ENCODE assay signal across 11 cellular contexts in genomic region chr16:4391635-4392381, GRCh38. TPM values are rescaled to one million over a fixed set of nuclear protein-coding genes. Genes with fewer than 3 reads are reported as not detected.
DNase-seq lines count a peak whose midpoint lies in the region; ATAC-seq and TF ChIP-seq lines count a peak whose summit lies in the region.
"Had no signal": no experiment of that assay in that cellular context is flagged by ENCODE, and none has a peak within 500 bp of the region (broad histone marks: within the 10 kb centered on the region; RNA-seq: fewer than 3 reads in every experiment).

No MANE protein-coding gene starts in this region.

- no peak for TF ChIP-seq CTCF in BE2C (IDR thresholded peaks at IDR 0.05; ENCODE audit: low read depth, low read length)
- no peak for TF ChIP-seq CTCF in HEK293 (tag by site-specific recombination; IDR thresholded peaks at IDR 0.05)
- no peak for TF ChIP-seq CTCF in neural crest cell (conservative IDR thresholded peaks at IDR 0.05)

- no peak for ATAC-seq in central memory CD8-positive, alpha-beta T cell (replicated peaks; ENCODE audit: extremely low read depth, poor library complexity, severe bottlenecking)
- ATAC-seq in HG03571 (IDR thresholded peaks at IDR 0.05; ENCODE audit: unreplicated experiment): no peak
- ATAC-seq in GM19452 (IDR thresholded peaks at IDR 0.05; ENCODE audit: unreplicated experiment): no peak

- H3K4me3 ChIP-seq in BE2C (ENCODE audit: low read depth, low read length) (peak overlapping the region; percentile 11; the same call in 1 of the 2 replicates), HEK293 (ENCODE audit: low read depth, low read length) (no peak overlapping the region), MG63 (no peak overlapping the region)

- H3K27ac ChIP-seq in HEK293 (ENCODE audit: extremely low read depth, low read depth, low read length): no peak overlapping the region
- H3K27ac ChIP-seq: foreskin keratinocyte had no signal

- H3K36me3 ChIP-seq in BE2C (peaks cover 3% of the 10 kb centered on the region; the same call in 1 of the 2 replicates), HEK293 (ENCODE audit: control insufficient read depth in 2 of 2, insufficient read depth in 1 of 2, low read length in 2 of 2) (peaks cover 0 to 56% of the 10 kb centered on the region in 2 experiments; a peak in 2 of 3 replicates), MG63 (peaks cover 18% of the 10 kb centered on the region)

- peaks cover 84% of the 10 kb centered on the region for H3K36me3 Mint-ChIP-seq in central memory CD8-positive, alpha-beta T cell (ENCODE audit: insufficient read depth)
- no peaks in the 10 kb centered on the region for H3K36me3 Mint-ChIP-seq in neural crest cell (ENCODE audit: low read depth)

- H3K9me3 Mint-ChIP-seq in central memory CD8-positive, alpha-beta T cell: no peaks in the 10 kb centered on the region
- H3K9me3 Mint-ChIP-seq in neural crest cell: no peaks in the 10 kb centered on the region

- no peaks in the 10 kb centered on the region for H3K27me3 ChIP-seq in BE2C
- no peaks in the 10 kb centered on the region for H3K27me3 ChIP-seq in MG63
- H3K27me3 ChIP-seq: foreskin keratinocyte had no signal

- POLR2A ChIA-PET in HEK293 (lab: Yijun Ruan, JAX): no interaction called here

- peak; percentile 57 for DNase-seq in BE2C
- DNase-seq in central memory CD8-positive, alpha-beta T cell (ENCODE audit: low spot score in 2 of 2): no peak
- DNase-seq in neural crest cell (ENCODE audit: low read depth, low spot score): no peak
- no peak for DNase-seq in MG63
- DNase-seq in NCI-H2107 (lab: John Stamatoyannopoulos, UW): no peak
- DNase-seq: activated T-cell treated with anti-CD3 and anti-CD28 coated beads, Interleukin-2, amount 50 U/mL, for 1 hour; stimulated activated CD4-positive, alpha-beta T cell treated with anti-CD3 and anti-CD28 coated beads, Interleukin-12 subunit alpha, Interleukin-12 subunit beta, amount 100 ng/mL, for 4 hours had no signal

- peaks cover 15% of the 10 kb centered on the region for H3K4me1 Mint-ChIP-seq in central memory CD8-positive, alpha-beta T cell
- peaks cover 20% of the 10 kb centered on the region for H3K4me1 Mint-ChIP-seq in neural crest cell

- H3K27me3 Mint-ChIP-seq in central memory CD8-positive, alpha-beta T cell: no peaks in the 10 kb centered on the region
- no peaks in the 10 kb centered on the region for H3K27me3 Mint-ChIP-seq in neural crest cell (ENCODE audit: low read depth)

- peak overlapping the region; percentile 62 for H3K27ac Mint-ChIP-seq in central memory CD8-positive, alpha-beta T cell (ENCODE audit: low read depth)
- no peak overlapping the region for H3K27ac Mint-ChIP-seq in neural crest cell (ENCODE audit: unreplicated experiment)

- H3K9me3 ChIP-seq in BE2C (no peaks in the 10 kb centered on the region), HEK293 (ENCODE audit: control insufficient read depth, insufficient read depth, low read depth, low read length) (no peaks in the 10 kb centered on the region), MG63 (no peaks in the 10 kb centered on the region)

- CTCF ChIA-PET in HEK293 (lab: Yijun Ruan, JAX): interaction anchor here (1.2 to 6.9 kb wide), 3 partner anchors 12 to 103 kb away, joined by 3 to 91 read pairs (median 4); no protein-coding TSS in a partner anchor

- peak overlapping the region; percentile 2 for H3K4me3 Mint-ChIP-seq in central memory CD8-positive, alpha-beta T cell
- H3K4me3 Mint-ChIP-seq in neural crest cell: peak overlapping the region; percentile 31

- H3K4me1 ChIP-seq in BE2C (peaks cover 37% of the 10 kb centered on the region), HEK293 (ENCODE audit: control insufficient read depth, insufficient read depth, low read length) (no peaks in the 10 kb centered on the region)

TF ChIP-seq in HEK293, 187 proteins besides CTCF, POLR2A, EP300 and RAD21 (continues in another document):
- TF ChIP-seq ZNF548 (tag by site-specific recombination; IDR thresholded peaks at IDR 0.05): no peak
- TF ChIP-seq OSR2 (tag by site-specific recombination; IDR thresholded peaks at IDR 0.05): no peak
- no peak for TF ChIP-seq ZNF280D (tag by site-specific recombination; IDR thresholded peaks at IDR 0.05)
- no peak for TF ChIP-seq ZSCAN4 (tag by site-specific recombination; IDR thresholded peaks at IDR 0.05)
- no peak for TF ChIP-seq ZNF133 (tag by site-specific recombination; IDR thresholded peaks at IDR 0.05)
- no peak for TF ChIP-seq ZNF571 (tag by site-specific recombination; IDR thresholded peaks at IDR 0.05)
- TF ChIP-seq KLF1 (tag by site-specific recombination; IDR thresholded peaks at IDR 0.05): 0 out of 2 replicates have a peak, but pooled peaks have one; percentile 26
- no peak for TF ChIP-seq TCF7L2 (IDR thresholded peaks at IDR 0.05; ENCODE audit: borderline replicate concordance, low read depth, low read length)
- TF ChIP-seq ZNF670 (tag by site-specific recombination; IDR thresholded peaks at IDR 0.05; ENCODE audit: low read depth): no peak
- TF ChIP-seq ZNF404 (tag by site-specific recombination; IDR thresholded peaks at IDR 0.05): no peak
- no peak for TF ChIP-seq GLI2 (tag by site-specific recombination; IDR thresholded peaks at IDR 0.05; ENCODE audit: borderline replicate concordance, low read depth)
- no peak for TF ChIP-seq ZNF692 (tag by site-specific recombination; IDR thresholded peaks at IDR 0.05)
- no peak for TF ChIP-seq HOXC10 (CRISPR knock-in tag; IDR thresholded peaks at IDR 0.05)
- TF ChIP-seq FEZF1 (tag by site-specific recombination; IDR thresholded peaks at IDR 0.05): no peak
- no peak for TF ChIP-seq ZNF10 (tag by site-specific recombination; IDR thresholded peaks at IDR 0.05)
- TF ChIP-seq ZNF48 (tag by site-specific recombination; IDR thresholded peaks at IDR 0.05): no peak
- no peak for TF ChIP-seq ZSCAN16 (tag by site-specific recombination; IDR thresholded peaks at IDR 0.05)
- no peak for TF ChIP-seq ZNF843 (tag by site-specific recombination; IDR thresholded peaks at IDR 0.05)
- TF ChIP-seq ZNF660 (tag by site-specific recombination; IDR thresholded peaks at IDR 0.05): no peak
- no peak for TF ChIP-seq ZNF658 (tag by site-specific recombination; IDR thresholded peaks at IDR 0.05)
- no peak for TF ChIP-seq ZNF558 (tag by site-specific recombination; IDR thresholded peaks at IDR 0.05)

RNA-seq across cellular contexts. Expression of gene VASN, which starts 20.2 kb away (rescaled TPM):
- 147 TPM for polyA plus RNA-seq in BE2C (2012; ENCODE audit: insufficient read depth, insufficient read length, low read depth)
- total RNA-seq in neural crest cell: 0.91 and 1.2 TPM in 2 replicates
- total RNA-seq in MG63 (2014; rRNA removed; shearing (Covaris generic); ENCODE audit: low replicate concordance): 55.7 and 68.7 TPM in 2 replicates

RNA-seq across cellular contexts. Expression of gene CORO7, which starts 24.6 kb away (rescaled TPM):
- polyA plus RNA-seq in BE2C (2012; ENCODE audit: insufficient read depth, insufficient read length, low read depth): 72.6 TPM
- 43.2 and 45.4 TPM in 2 replicates for total RNA-seq in neural crest cell
- 7.5 and 9.2 TPM in 2 replicates for total RNA-seq in MG63 (2014; rRNA removed; shearing (Covaris generic); ENCODE audit: low replicate concordance)

RNA-seq across cellular contexts. Expression of gene DNAJA3, which starts 33.9 kb away (rescaled TPM):
- polyA plus RNA-seq in BE2C (2012; ENCODE audit: insufficient read depth, insufficient read length, low read depth): 154 TPM
- total RNA-seq in neural crest cell: 45.1 and 55.2 TPM in 2 replicates
- 125 and 127 TPM in 2 replicates for total RNA-seq in MG63 (2014; rRNA removed; shearing (Covaris generic); ENCODE audit: low replicate concordance)

RNA-seq across cellular contexts. Expression of gene PAM16, which starts 40.7 kb away (rescaled TPM):
- polyA plus RNA-seq in BE2C (2012; ENCODE audit: insufficient read depth, insufficient read length, low read depth): 216 TPM
- 36.2 and 43.3 TPM in 2 replicates for total RNA-seq in neural crest cell
- 84.1 and 105 TPM in 2 replicates for total RNA-seq in MG63 (2014; rRNA removed; shearing (Covaris generic); ENCODE audit: low replicate concordance)

Comparison
In these comparisons a context has a peak if more than half of its experiments do, and no peak if none do; other contexts are left out.
1. RNA of gene VASN, which starts 20.2 kb away (total RNA-seq): 55.7 to 68.7 TPM in MG63; 0.91 to 1.2 TPM in neural crest cell; every median in the first group is over 10 times any median in the second.